In genomic region chr4:174764105-174764729, GRCh38 we compare ENCODE assay signal across 8 cellular contexts.
DNase-seq lines count a peak whose midpoint lies in the region; ATAC-seq and TF ChIP-seq lines count a peak whose summit lies in the region.

No MANE protein-coding gene starts in this region.

- H3K4me3 ChIP-seq in epithelial cell of esophagus (ENCODE audit: low read length) = no peak overlapping the region

- in situ Hi-C loops in G401 (cut with HindIII; ENCODE audit: low sequenced_read_pairs) = no loop called here

- intact Hi-C loops in cardiac septum (cut with DNase I) = loop anchor here (5.0 kb wide), 1 partner anchor 773 kb away; no protein-coding TSS in a partner anchor

- peak; percentile 32 for DNase-seq in G401 (ENCODE audit: low spot score)
- DNase-seq in HuH-7.5 (ENCODE audit: low spot score) = peak; percentile 3
- peak; percentile 7 for DNase-seq in OCI-M2 (lab: John Stamatoyannopoulos, UW; ENCODE audit: unreplicated experiment)
- peak; percentile 59 for DNase-seq in epithelial cell of esophagus (ENCODE audit: low read depth)
- peak; percentile 64 for DNase-seq in pons (ENCODE audit: low spot score)
- DNase-seq in activated naive CD4-positive, alpha-beta T cell (lab: John Stamatoyannopoulos, UW) = no peak
- no peak for DNase-seq in cardiac septum (ENCODE audit: low spot score)

- peak; percentile 60 for TF ChIP-seq CTCF in epithelial cell of esophagus (IDR thresholded peaks at IDR 0.05; ENCODE audit: insufficient read depth, low read depth, low read length, missing control alignments)

- peak; percentile 64 for ATAC-seq in GM21576 (IDR thresholded peaks at IDR 0.05; ENCODE audit: unreplicated experiment)

Comparison
In these comparisons a context has a peak if more than half of its experiments do, and no peak if none do; other contexts are left out.
1. DNase-seq: peak in G401 (single experiment), HuH-7.5 (single experiment), OCI-M2 (single experiment), epithelial cell of esophagus (single experiment) and pons (single experiment); none in activated naive CD4-positive, alpha-beta T cell (0 of 4) and cardiac septum (single experiment).